ENCODE assay signal across 14 cellular contexts in the genomic region with DNA sequence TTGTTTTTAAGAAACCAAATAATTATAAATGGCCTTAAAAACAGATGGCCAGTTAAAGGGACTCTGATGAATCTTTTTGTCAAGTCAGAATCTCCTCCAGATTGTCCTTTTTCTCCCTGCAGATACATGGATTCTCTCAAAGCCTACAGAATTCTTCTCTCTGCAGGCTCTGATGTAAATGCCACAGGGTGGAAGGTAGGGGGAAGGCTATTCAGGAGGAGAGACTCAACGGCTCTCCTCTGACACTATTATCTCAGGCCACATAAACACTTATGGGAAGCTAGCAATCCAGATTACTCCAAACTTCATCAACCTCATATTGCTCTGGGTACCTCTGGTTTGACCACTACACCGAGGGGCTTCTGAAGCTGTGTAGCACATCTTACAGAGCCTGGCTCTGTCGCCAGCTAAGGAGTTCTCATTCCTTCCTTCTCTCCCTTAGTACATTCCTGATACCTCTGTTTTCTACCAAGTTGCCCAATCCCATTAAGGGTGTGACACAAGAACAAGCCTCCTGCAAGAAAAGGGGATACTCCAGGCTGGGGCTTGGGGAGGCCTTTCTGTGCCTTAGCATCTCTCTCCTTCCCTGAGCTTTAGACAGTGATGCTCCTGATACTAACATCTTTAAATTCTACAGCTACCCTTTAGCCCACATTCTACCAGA. TPM values are rescaled to one million over a fixed set of nuclear protein-coding genes. Genes with fewer than 3 reads are reported as not detected.
DNase-seq lines count a peak whose midpoint lies in the region; ATAC-seq, FAIRE-seq and TF ChIP-seq lines count a peak whose summit lies in the region.
"Had no signal": no experiment of that assay in that cellular context is flagged by ENCODE, and none has a peak within 500 bp of the region (broad histone marks: within the 10 kb centered on the region; RNA-seq: fewer than 3 reads in every experiment).

No MANE protein-coding gene starts in this region.

- TF ChIP-seq CTCF in DND-41 (IDR thresholded peaks at IDR 0.05; ENCODE audit: borderline replicate concordance, extremely low read depth, low read length, poor library complexity, severe bottlenecking): no peak

- intact Hi-C loops in naive thymus-derived CD4-positive, alpha-beta T cell (cut with micrococcal nuclease): no loop called here

- H2AFZ ChIP-seq in DND-41 (ENCODE audit: low read depth, low read length): no peak overlapping the region

- CTCF ChIA-PET in activated CD4-positive, alpha-beta memory T cell treated with anti-CD3 and anti-CD28 coated beads, Interleukin-2, amount 10 ng/mL, durations not matched to agents 7 days and 5 days (lab: Charles Lee): interaction anchor here (0.6 to 5.7 kb wide), 4 partner anchors 6 to 44 kb away, joined by 4 to 53 read pairs (median 6); a partner anchor contains a TSS
- CTCF ChIA-PET in naive thymus-derived CD4-positive, alpha-beta T cell (lab: Charles Lee): interaction anchor here (0.7 to 2.4 kb wide), 10 partner anchors 8 to 154 kb away, joined by 3 to 6 read pairs (median 5); no protein-coding TSS in a partner anchor

- peak overlapping the region; percentile 37 for H3K27ac ChIP-seq in DND-41 (ENCODE audit: low read length)
- H3K27ac ChIP-seq in naive thymus-derived CD4-positive, alpha-beta T cell (ENCODE audit: low read depth, low read length): peak overlapping the region; percentile 82
- H3K27ac ChIP-seq: esophagus squamous epithelium, thyroid gland had no signal

- peak; percentile 33 for FAIRE-seq in GM18507 (lab: Jason Lieb, UNC)

- no peak for ATAC-seq in DND-41 (ENCODE audit: insufficient read depth, low read depth)
- no peak for ATAC-seq in naive thymus-derived CD4-positive, alpha-beta T cell

- POLR2A ChIA-PET in activated CD4-positive, alpha-beta memory T cell treated with anti-CD3 and anti-CD28 coated beads, Interleukin-2, amount 10 ng/mL, durations not matched to agents 7 days and 5 days (lab: Charles Lee): interaction anchor here (0.9 to 18.7 kb wide), 8 partner anchors 9 to 129 kb away, joined by 3 to 552 read pairs (median 4); a partner anchor contains a TSS
- POLR2A ChIA-PET in naive thymus-derived CD4-positive, alpha-beta T cell (lab: Charles Lee): interaction anchor here (2.3 to 9.8 kb wide), 2 partner anchors 10 to 14 kb away, joined by 7 to 117 read pairs; a partner anchor contains a TSS

- H3K36me3 Mint-ChIP-seq in activated CD4-positive, alpha-beta memory T cell treated with anti-CD3 and anti-CD28 coated beads, Interleukin-2, amount 10 ng/mL, durations not matched to agents 7 days and 5 days (ENCODE audit: low read depth): peaks cover 85% of the 10 kb centered on the region
- H3K36me3 Mint-ChIP-seq in naive thymus-derived CD4-positive, alpha-beta T cell: peaks cover 0 to 52% (median 10%) of the 10 kb centered on the region in 5 donors

- H3K36me3 ChIP-seq in DND-41 (ENCODE audit: insufficient read depth, low read length): peaks cover 69% of the 10 kb centered on the region
- peaks cover 0 to 4% (median 0%) of the 10 kb centered on the region in 3 experiments for H3K36me3 ChIP-seq in naive thymus-derived CD4-positive, alpha-beta T cell (ENCODE audit: control insufficient read depth in 2 of 3, insufficient read depth in 3 of 3, low read length in 3 of 3)
- H3K36me3 ChIP-seq: esophagus squamous epithelium, thyroid gland had no signal

- H3K4me2 ChIP-seq in DND-41 (ENCODE audit: insufficient read depth, low read length): no peak overlapping the region

- H3K4me3 ChIP-seq in DND-41 (ENCODE audit: low read depth in 1 of 2, low read length in 2 of 2): no peak overlapping the region
- no peak overlapping the region for H3K4me3 ChIP-seq in naive thymus-derived CD4-positive, alpha-beta T cell (ENCODE audit: low read length)
- H3K4me3 ChIP-seq: esophagus squamous epithelium, thyroid gland had no signal

- peak overlapping the region; percentile 47 for H3K4me3 Mint-ChIP-seq in activated CD4-positive, alpha-beta memory T cell treated with anti-CD3 and anti-CD28 coated beads, Interleukin-2, amount 10 ng/mL, durations not matched to agents 7 days and 5 days
- peak overlapping the region; percentile 51 to 99 (median 78) for H3K4me3 Mint-ChIP-seq in naive thymus-derived CD4-positive, alpha-beta T cell

- no peaks in the 10 kb centered on the region for H3K27me3 ChIP-seq in DND-41 (ENCODE audit: insufficient read depth, low read length, poor library complexity)
- H3K27me3 ChIP-seq in naive thymus-derived CD4-positive, alpha-beta T cell (ENCODE audit: control insufficient read depth in 2 of 2, insufficient read depth in 2 of 2, low read length in 2 of 2): no peaks in the 10 kb centered on the region
- H3K27me3 ChIP-seq: thyroid gland had no signal

- no peak overlapping the region for H3K9ac ChIP-seq in DND-41 (ENCODE audit: low read depth, low read length)

- peaks cover 97% of the 10 kb centered on the region for H3K79me2 ChIP-seq in DND-41 (ENCODE audit: insufficient read depth, low read length)

- peaks cover 55% of the 10 kb centered on the region for H3K4me1 ChIP-seq in DND-41 (ENCODE audit: insufficient read depth, low read length)
- peaks cover 75 to 85% of the 10 kb centered on the region in 2 donors for H3K4me1 ChIP-seq in naive thymus-derived CD4-positive, alpha-beta T cell (ENCODE audit: control insufficient read depth in 2 of 2, insufficient read depth in 2 of 2, low read length in 2 of 2)
- H3K4me1 ChIP-seq: Caco-2, thyroid gland had no signal

- no peaks in the 10 kb centered on the region for H3K27me3 Mint-ChIP-seq in activated CD4-positive, alpha-beta memory T cell treated with anti-CD3 and anti-CD28 coated beads, Interleukin-2, amount 10 ng/mL, durations not matched to agents 7 days and 5 days
- no peaks in the 10 kb centered on the region for H3K27me3 Mint-ChIP-seq in naive thymus-derived CD4-positive, alpha-beta T cell

- H3K9me3 ChIP-seq in DND-41 (ENCODE audit: insufficient read depth, low read length, severe bottlenecking): peaks cover 3% of the 10 kb centered on the region
- no peaks in the 10 kb centered on the region for H3K9me3 ChIP-seq in naive thymus-derived CD4-positive, alpha-beta T cell (ENCODE audit: control insufficient read depth in 2 of 3, low read length in 3 of 3)
- H3K9me3 ChIP-seq: Caco-2, esophagus squamous epithelium, thyroid gland had no signal

- DNase-seq in DND-41 (no peak), GM18507 (ENCODE audit: extremely low spot score, insufficient read length, low read depth) (no peak), cerebellar nuclear complex (lab: John Stamatoyannopoulos, UW) (no peak), occipital lobe (lab: John Stamatoyannopoulos, UW) (no peak), NCI-H226 (no peak), cortex of kidney (lab: John Stamatoyannopoulos, UW) (no peak)
- no peak for DNase-seq in activated CD4-positive, alpha-beta memory T cell treated with anti-CD3 and anti-CD28 coated beads, Interleukin-2, amount 10 ng/mL, durations not matched to agents 7 days and 5 days
- no peak for DNase-seq in naive thymus-derived CD4-positive, alpha-beta T cell
- DNase-seq: activated CD4-positive, CD25-positive, alpha-beta regulatory T cell treated with anti-CD3 and anti-CD28 coated beads, Interleukin-2, amount 50 U/mL, for 72 hours; Caco-2; esophagus squamous epithelium; nucleus accumbens; thyroid gland had no signal

- H3K27ac Mint-ChIP-seq in activated CD4-positive, alpha-beta memory T cell treated with anti-CD3 and anti-CD28 coated beads, Interleukin-2, amount 10 ng/mL, durations not matched to agents 7 days and 5 days: peak overlapping the region; percentile 40
- peak overlapping the region; percentile 69 to 95 (median 89) for H3K27ac Mint-ChIP-seq in naive thymus-derived CD4-positive, alpha-beta T cell

- peaks cover 88% of the 10 kb centered on the region for H3K4me1 Mint-ChIP-seq in activated CD4-positive, alpha-beta memory T cell treated with anti-CD3 and anti-CD28 coated beads, Interleukin-2, amount 10 ng/mL, durations not matched to agents 7 days and 5 days
- H3K4me1 Mint-ChIP-seq in naive thymus-derived CD4-positive, alpha-beta T cell: peaks cover 76 to 86% (median 80%) of the 10 kb centered on the region in 7 donors

- peaks cover 76% of the 10 kb centered on the region for H4K20me1 ChIP-seq in DND-41 (ENCODE audit: insufficient read depth, low read length)

- no peaks in the 10 kb centered on the region for H3K9me3 Mint-ChIP-seq in activated CD4-positive, alpha-beta memory T cell treated with anti-CD3 and anti-CD28 coated beads, Interleukin-2, amount 10 ng/mL, durations not matched to agents 7 days and 5 days
- no peaks in the 10 kb centered on the region for H3K9me3 Mint-ChIP-seq in naive thymus-derived CD4-positive, alpha-beta T cell

RNA-seq across cellular contexts. Expression of a gene that starts 14.9 kb away (rescaled TPM):
- 1,000 to 10,000 TPM; 1,272 to 1,280 TPM for total RNA-seq in activated CD4-positive, alpha-beta memory T cell treated with anti-CD3 and anti-CD28 coated beads, Interleukin-2, amount 10 ng/mL, durations not matched to agents 7 days and 5 days
- total RNA-seq in naive thymus-derived CD4-positive, alpha-beta T cell: 100 to 1,000 TPM; 293 to 989 (median 355) TPM
- 100 to 1,000 TPM; 764 to 902 TPM for polyA plus RNA-seq in naive thymus-derived CD4-positive, alpha-beta T cell
- total RNA-seq in occipital lobe: 8.0 TPM

RNA-seq across cellular contexts. Expression of a gene that starts 44.6 kb away (rescaled TPM):
- total RNA-seq in activated CD4-positive, alpha-beta memory T cell treated with anti-CD3 and anti-CD28 coated beads, Interleukin-2, amount 10 ng/mL, durations not matched to agents 7 days and 5 days: 1 to 10 TPM in 1 of 2 experiments, under 1 TPM in 1; 0.83 to 1.1 TPM
- total RNA-seq in naive thymus-derived CD4-positive, alpha-beta T cell: under 1 TPM; 0.19 to 0.80 (median 0.49) TPM
- under 1 TPM in 1 of 2 donors, not detected in 1; 0.31 TPM for polyA plus RNA-seq in naive thymus-derived CD4-positive, alpha-beta T cell
- total RNA-seq in occipital lobe: 2.0 TPM
- total RNA-seq: Caco-2, esophagus squamous epithelium, lower leg skin had no signal

Comparison
In these comparisons a context has a peak if more than half of its experiments do, and no peak if none do; other contexts are left out.
1. RNA of a gene that starts 14.9 kb away (total RNA-seq): 1,272 to 1,280 TPM in activated CD4-positive, alpha-beta memory T cell treated with anti-CD3 and anti-CD28 coated beads, Interleukin-2, amount 10 ng/mL, durations not matched to agents 7 days and 5 days and 293 to 989 TPM in naive thymus-derived CD4-positive, alpha-beta T cell; 8.0 TPM in occipital lobe (single experiment); every median in the first group is over 10 times any median in the second.